Comparison of ENCODE assay signal across 9 cellular contexts in genomic region chr2:3959372-3959771, GRCh38.
A peak's percentile ranks its signal among the peaks of the same experiment; 100 is the strongest.
DNase-seq lines count a peak whose midpoint lies in the region; ATAC-seq and TF ChIP-seq lines count a peak whose summit lies in the region.
"Had no signal": no experiment of that assay in that cellular context is flagged by ENCODE, and none has a peak within 500 bp of the region (broad histone marks: within the 10 kb centered on the region; RNA-seq: fewer than 3 reads in every experiment).

No MANE protein-coding gene starts in this region.

- H3K4me1 ChIP-seq in OCI-LY7 (ENCODE audit: insufficient read depth, low read length, poor library complexity, severe bottlenecking) (no peaks in the 10 kb centered on the region), fibroblast of lung (ENCODE audit: control insufficient read depth, extremely low read depth, insufficient read depth, low read length) (no peaks in the 10 kb centered on the region)
- H3K4me1 ChIP-seq: SJCRH30 had no signal

- no peak overlapping the region for H3K4me3 Mint-ChIP-seq in activated CD4-positive, alpha-beta memory T cell treated with anti-CD3 and anti-CD28 coated beads, Interleukin-2, amount 10 ng/mL, durations not matched to agents 7 days and 5 days

- no peaks in the 10 kb centered on the region for H3K9me2 ChIP-seq in OCI-LY7 (ENCODE audit: insufficient read depth, low read length)

- H3K27me3 ChIP-seq in fibroblast of lung (ENCODE audit: control insufficient read depth, insufficient read depth, low read length) = no peaks in the 10 kb centered on the region
- H3K27me3 ChIP-seq: SJCRH30 had no signal

- peak; percentile 83 for DNase-seq in DMS153 treated with DMSO at 0.1 percent for 48 hours (lab: John Stamatoyannopoulos, UW; ENCODE audit: unreplicated experiment)
- peak; percentile 48 for DNase-seq in OCI-LY7 (ENCODE audit: low spot score)
- DNase-seq in fibroblast of lung (ENCODE audit: low read depth in 2 of 2) = peak; percentile 6 to 41
- DNase-seq in retina = peak; percentile 83
- DNase-seq in activated CD4-positive, alpha-beta memory T cell treated with anti-CD3 and anti-CD28 coated beads, Interleukin-2, amount 10 ng/mL, durations not matched to agents 7 days and 5 days = no peak
- DNase-seq in stimulated activated naive CD8-positive, alpha-beta T cell treated with anti-CD3 and anti-CD28 coated beads, Interleukin-15, Interleukin-2, amounts not matched to agents 100 U/mL and 50 U/mL, for 24 hours = no peak

- H2AFZ ChIP-seq in OCI-LY7 (ENCODE audit: low read length) (no peak overlapping the region), fibroblast of lung (ENCODE audit: low read length) (no peak overlapping the region)

- TF ChIP-seq CTCF in OCI-LY7 (conservative IDR thresholded peaks at IDR 0.05; ENCODE audit: low read length) = peak; percentile 93
- peak; percentile 63 to 74 for TF ChIP-seq CTCF in fibroblast of lung (conservative IDR thresholded peaks at IDR 0.05 in 1 of 2, IDR thresholded peaks at IDR 0.05 in 1 of 2; ENCODE audit: low read depth in 1 of 2, low read length in 2 of 2)

- H3K4me1 Mint-ChIP-seq in activated CD4-positive, alpha-beta memory T cell treated with anti-CD3 and anti-CD28 coated beads, Interleukin-2, amount 10 ng/mL, durations not matched to agents 7 days and 5 days = no peaks in the 10 kb centered on the region

- no peaks in the 10 kb centered on the region for H3K27me3 Mint-ChIP-seq in activated CD4-positive, alpha-beta memory T cell treated with anti-CD3 and anti-CD28 coated beads, Interleukin-2, amount 10 ng/mL, durations not matched to agents 7 days and 5 days

- intact Hi-C loops in OCI-LY7 (cut with micrococcal nuclease; ENCODE audit: unreplicated experiment) = loop anchor here (1.0 to 10.0 kb wide), 3 partner anchors 755 to 1405 kb away; no protein-coding TSS in a partner anchor

- H3K27ac ChIP-seq in OCI-LY7 (ENCODE audit: low read depth, low read length, poor library complexity, severe bottlenecking) = no peak overlapping the region
- no peak overlapping the region for H3K27ac ChIP-seq in fibroblast of lung (ENCODE audit: insufficient read depth, low read length)
- H3K27ac ChIP-seq: SJCRH30 had no signal

- H3K4me2 ChIP-seq in OCI-LY7 (ENCODE audit: low read length) = no peak overlapping the region
- no peak overlapping the region for H3K4me2 ChIP-seq in fibroblast of lung (ENCODE audit: extremely low read depth, insufficient read depth, low read length)

- H3K4me3 ChIP-seq in OCI-LY7 (ENCODE audit: low read depth, low read length, poor library complexity, severe bottlenecking) (no peak overlapping the region), fibroblast of lung (replicated peaks in 1 of 4; ENCODE audit: control extremely low read depth in 1 of 4, insufficient read depth in 1 of 4, low read depth in 3 of 4, low read length in 4 of 4) (no peak overlapping the region)
- H3K4me3 ChIP-seq: SJCRH30 had no signal

- H3K36me3 ChIP-seq in OCI-LY7 (ENCODE audit: insufficient read depth, low read length) (no peaks in the 10 kb centered on the region), fibroblast of lung (ENCODE audit: control insufficient read depth, insufficient read depth, low read length) (no peaks in the 10 kb centered on the region)
- H3K36me3 ChIP-seq: SJCRH30 had no signal

- no peaks in the 10 kb centered on the region for H4K20me1 ChIP-seq in OCI-LY7 (ENCODE audit: insufficient read depth, low read length)
- no peaks in the 10 kb centered on the region for H4K20me1 ChIP-seq in fibroblast of lung (ENCODE audit: control insufficient read depth, extremely low read depth, insufficient read depth, low read length)

- H3K9ac ChIP-seq in fibroblast of lung (ENCODE audit: insufficient read depth, low read length) = no peak overlapping the region

- CTCF ChIA-PET in OCI-LY7 (lab: Charles Lee; ENCODE audit: unreplicated experiment) = no interaction called here
- CTCF ChIA-PET in activated CD4-positive, alpha-beta memory T cell treated with anti-CD3 and anti-CD28 coated beads, Interleukin-2, amount 10 ng/mL, durations not matched to agents 7 days and 5 days (lab: Charles Lee) = interaction anchor here (0.6 to 1.2 kb wide), 14 partner anchors 10 to 1406 kb away, joined by 3 to 7 read pairs (median 3); no protein-coding TSS in a partner anchor

- no peak overlapping the region for H3K27ac Mint-ChIP-seq in activated CD4-positive, alpha-beta memory T cell treated with anti-CD3 and anti-CD28 coated beads, Interleukin-2, amount 10 ng/mL, durations not matched to agents 7 days and 5 days

- peak; percentile 59 for ATAC-seq in HG03571 (IDR thresholded peaks at IDR 0.05; ENCODE audit: unreplicated experiment)
- ATAC-seq in stimulated activated naive CD8-positive, alpha-beta T cell treated with anti-CD3 and anti-CD28 coated beads, Interleukin-15, Interleukin-2, amounts not matched to agents 100 U/mL and 50 U/mL, for 24 hours = no peak
- no peak for ATAC-seq in GM18502 (IDR thresholded peaks at IDR 0.05; ENCODE audit: poor library complexity, unreplicated experiment)

- H3K9me3 Mint-ChIP-seq in activated CD4-positive, alpha-beta memory T cell treated with anti-CD3 and anti-CD28 coated beads, Interleukin-2, amount 10 ng/mL, durations not matched to agents 7 days and 5 days = no peaks in the 10 kb centered on the region

- no peaks in the 10 kb centered on the region for H3K9me3 ChIP-seq in OCI-LY7 (ENCODE audit: low read length)
- H3K9me3 ChIP-seq in fibroblast of lung (ENCODE audit: control insufficient read depth, insufficient read depth, low read depth, low read length) = no peaks in the 10 kb centered on the region
- H3K9me3 ChIP-seq: SJCRH30 had no signal

- no peaks in the 10 kb centered on the region for H3K79me2 ChIP-seq in OCI-LY7 (ENCODE audit: insufficient read depth, low read depth, low read length)
- no peaks in the 10 kb centered on the region for H3K79me2 ChIP-seq in fibroblast of lung (ENCODE audit: control insufficient read depth, insufficient read depth, low read length)

- POLR2A ChIA-PET in OCI-LY7 (lab: Charles Lee) = interaction anchor here (0.7 kb wide), 3 partner anchors 706 to 1476 kb away, joined by 4 to 10 read pairs (median 8); no protein-coding TSS in a partner anchor
- POLR2A ChIA-PET in activated CD4-positive, alpha-beta memory T cell treated with anti-CD3 and anti-CD28 coated beads, Interleukin-2, amount 10 ng/mL, durations not matched to agents 7 days and 5 days (lab: Charles Lee) = no interaction called here

- H3K36me3 Mint-ChIP-seq in activated CD4-positive, alpha-beta memory T cell treated with anti-CD3 and anti-CD28 coated beads, Interleukin-2, amount 10 ng/mL, durations not matched to agents 7 days and 5 days (ENCODE audit: low read depth) = no peaks in the 10 kb centered on the region

- no TSS peak for BruUV-seq in OCI-LY7 (replicated peaks; lab: Mats Ljungman, UMichigan)

Comparison
In these comparisons a context has a peak if more than half of its experiments do, and no peak if none do; other contexts are left out.
1. DNase-seq: peak in DMS153 treated with DMSO at 0.1 percent for 48 hours (single experiment), OCI-LY7 (single experiment), fibroblast of lung (2 of 2) and retina (single experiment); none in activated CD4-positive, alpha-beta memory T cell treated with anti-CD3 and anti-CD28 coated beads, Interleukin-2, amount 10 ng/mL, durations not matched to agents 7 days and 5 days (single experiment) and stimulated activated naive CD8-positive, alpha-beta T cell treated with anti-CD3 and anti-CD28 coated beads, Interleukin-15, Interleukin-2, amounts not matched to agents 100 U/mL and 50 U/mL, for 24 hours (single experiment).